Comparison of ENCODE assay signal across 15 cellular contexts in genomic region chr5:176713409-176713808, GRCh38.
A peak's percentile ranks its signal among the peaks of the same experiment; 100 is the strongest.
DNase-seq lines count a peak whose midpoint lies in the region; TF ChIP-seq lines count a peak whose summit lies in the region.
"Had no signal": no experiment of that assay in that cellular context is flagged by ENCODE, and none has a peak within 500 bp of the region (broad histone marks: within the 10 kb centered on the region; RNA-seq: fewer than 3 reads in every experiment).

No MANE protein-coding gene starts in this region.

- no peak overlapping the region for H2BK5ac ChIP-seq in mesendoderm (ENCODE audit: low read length)

- H2BK15ac ChIP-seq in mesendoderm (replicated peaks; ENCODE audit: low read depth): no peak overlapping the region

- WGBS in mesendoderm (ENCODE audit: extremely low coverage, insufficient coverage, low lambda C conversion rate): no CpG with 5 or more reads among the region's 6 CpGs

- H3K27ac ChIP-seq in HEK293 (ENCODE audit: extremely low read depth, low read depth, low read length) (no peak overlapping the region), mesendoderm (ENCODE audit: low read depth, low read length) (no peak overlapping the region)

- H3K4me1 ChIP-seq in HEK293 (ENCODE audit: control insufficient read depth, insufficient read depth, low read length) (no peaks in the 10 kb centered on the region), mesendoderm (ENCODE audit: control insufficient read depth, low read depth, low read length) (peaks cover 11% of the 10 kb centered on the region)

- peak overlapping the region; percentile 20 for H3K18ac ChIP-seq in mesendoderm (ENCODE audit: low read length)

- DNase-seq in NCI-H226 (peak; percentile 49), mesendoderm (peak; percentile 67), NCI-H1930 (lab: John Stamatoyannopoulos, UW) (no peak), DMS114 treated with DMSO at 0.1 percent for 48 hours (lab: John Stamatoyannopoulos, UW; ENCODE audit: unreplicated experiment) (no peak)
- no peak for DNase-seq in activated naive CD4-positive, alpha-beta T cell treated with anti-CD3 and anti-CD28 coated beads, Interleukin-2, amount 50 U/mL, for 16 hours
- DNase-seq: 8988T; C1 segment of cervical spinal cord; Calu3; CD4-positive, alpha-beta memory T cell; COR-L47; DMS153; DND-41; GOT3; HCEC 1CT had no signal

- CTCF ChIA-PET in HEK293 (lab: Yijun Ruan, JAX): no interaction called here

- no peaks in the 10 kb centered on the region for H3K79me1 ChIP-seq in mesendoderm (ENCODE audit: low read length)

- H4K5ac ChIP-seq in mesendoderm (ENCODE audit: low read length): no peak overlapping the region

- H2BK120ac ChIP-seq in mesendoderm (ENCODE audit: low read depth, low read length): no peak overlapping the region

- no peak overlapping the region for H3K9ac ChIP-seq in mesendoderm (ENCODE audit: low read length)

- H3K4me3 ChIP-seq in HEK293 (ENCODE audit: low read depth, low read length) (no peak overlapping the region), mesendoderm (ENCODE audit: low read length) (no peak overlapping the region)

- H2AK5ac ChIP-seq in mesendoderm (ENCODE audit: low read length): no peak overlapping the region

- H3K4ac ChIP-seq in mesendoderm (ENCODE audit: low read depth, low read length): no peak overlapping the region

- H3K23ac ChIP-seq in mesendoderm (ENCODE audit: low read length): no peak overlapping the region

- H3K9me3 ChIP-seq in HEK293 (ENCODE audit: control insufficient read depth, insufficient read depth, low read depth, low read length): no peaks in the 10 kb centered on the region

- no peaks in the 10 kb centered on the region for H3K27me3 ChIP-seq in mesendoderm (ENCODE audit: insufficient read depth, low read length, poor library complexity)

- H3K56ac ChIP-seq in mesendoderm (ENCODE audit: low read length): no peak overlapping the region

- no peaks in the 10 kb centered on the region for H3K79me2 ChIP-seq in mesendoderm (ENCODE audit: control insufficient read depth, insufficient read depth, low read length)

- H4K8ac ChIP-seq in mesendoderm (ENCODE audit: low read depth, low read length): no peak overlapping the region

- POLR2A ChIA-PET in HEK293 (lab: Yijun Ruan, JAX): no interaction called here

- H3K36me3 ChIP-seq in HEK293 (ENCODE audit: control insufficient read depth in 2 of 2, insufficient read depth in 1 of 2, low read length in 2 of 2): no peaks in the 10 kb centered on the region
- no peaks in the 10 kb centered on the region for H3K36me3 ChIP-seq in mesendoderm (ENCODE audit: control insufficient read depth, insufficient read depth, low read length)

- no peak for TF ChIP-seq CTCF in HEK293 (tag by site-specific recombination; IDR thresholded peaks at IDR 0.05)

- H3K4me2 ChIP-seq in mesendoderm (ENCODE audit: low read length): no peak overlapping the region

TF ChIP-seq in HEK293, 187 proteins besides CTCF, POLR2A, EP300 and RAD21:
- TF ChIP-seq ZNF513 (tag by site-specific recombination; IDR thresholded peaks at IDR 0.05) (no peak), TCF7L2 (IDR thresholded peaks at IDR 0.05; ENCODE audit: borderline replicate concordance, low read depth, low read length) (no peak), ZFHX2 (tag by site-specific recombination; conservative IDR thresholded peaks at IDR 0.05) (peak; percentile 70), ZNF302 (tag by site-specific recombination; IDR thresholded peaks at IDR 0.05; ENCODE audit: low read depth) (no peak), ZNF202 (tag by site-specific recombination; IDR thresholded peaks at IDR 0.05; ENCODE audit: borderline replicate concordance) (no peak), ZNF600 (tag by site-specific recombination; IDR thresholded peaks at IDR 0.05) (no peak), SETDB1 (IDR thresholded peaks at IDR 0.05; ENCODE audit: insufficient read length, low read length) (no peak), ZSCAN18 (tag by site-specific recombination; IDR thresholded peaks at IDR 0.05) (no peak), EGR2 (tag by site-specific recombination; IDR thresholded peaks at IDR 0.05; ENCODE audit: low read depth) (peak; percentile 48; the same call in 1 of the 2 replicates), ZNF610 (tag by site-specific recombination; IDR thresholded peaks at IDR 0.05; ENCODE audit: borderline replicate concordance) (no peak), ZFP37 (tag by site-specific recombination; IDR thresholded peaks at IDR 0.05) (no peak), ZBTB17 (tag by site-specific recombination; IDR thresholded peaks at IDR 0.05) (no peak)
- TF ChIP-seq, protein P1, sequence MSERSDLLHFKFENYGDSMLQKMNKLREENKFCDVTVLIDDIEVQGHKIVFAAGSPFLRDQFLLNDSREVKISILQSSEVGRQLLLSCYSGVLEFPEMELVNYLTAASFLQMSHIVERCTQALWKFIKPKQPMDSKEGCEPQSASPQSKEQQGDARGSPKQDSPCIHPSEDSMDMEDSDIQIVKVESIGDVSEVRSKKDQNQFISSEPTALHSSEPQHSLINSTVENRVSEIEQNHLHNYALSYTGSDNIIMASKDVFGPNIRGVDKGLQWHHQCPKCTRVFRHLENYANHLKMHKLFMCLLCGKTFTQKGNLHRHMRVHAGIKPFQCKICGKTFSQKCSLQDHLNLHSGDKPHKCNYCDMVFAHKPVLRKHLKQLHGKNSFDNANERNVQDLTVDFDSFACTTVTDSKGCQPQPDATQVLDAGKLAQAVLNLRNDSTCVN (tag by site-specific recombination; optimal IDR thresholded peaks at IDR 0.05): no peak

Comparison
In these comparisons a context has a peak if more than half of its experiments do, and no peak if none do; other contexts are left out.
1. DNase-seq: peak in NCI-H226 (single experiment) and mesendoderm (single experiment); none in activated naive CD4-positive, alpha-beta T cell treated with anti-CD3 and anti-CD28 coated beads, Interleukin-2, amount 50 U/mL, for 16 hours (single experiment), NCI-H1930 (0 of 2) and DMS114 treated with DMSO at 0.1 percent for 48 hours (single experiment).